ENCODE assay signal across 14 cellular contexts in the genomic region with DNA sequence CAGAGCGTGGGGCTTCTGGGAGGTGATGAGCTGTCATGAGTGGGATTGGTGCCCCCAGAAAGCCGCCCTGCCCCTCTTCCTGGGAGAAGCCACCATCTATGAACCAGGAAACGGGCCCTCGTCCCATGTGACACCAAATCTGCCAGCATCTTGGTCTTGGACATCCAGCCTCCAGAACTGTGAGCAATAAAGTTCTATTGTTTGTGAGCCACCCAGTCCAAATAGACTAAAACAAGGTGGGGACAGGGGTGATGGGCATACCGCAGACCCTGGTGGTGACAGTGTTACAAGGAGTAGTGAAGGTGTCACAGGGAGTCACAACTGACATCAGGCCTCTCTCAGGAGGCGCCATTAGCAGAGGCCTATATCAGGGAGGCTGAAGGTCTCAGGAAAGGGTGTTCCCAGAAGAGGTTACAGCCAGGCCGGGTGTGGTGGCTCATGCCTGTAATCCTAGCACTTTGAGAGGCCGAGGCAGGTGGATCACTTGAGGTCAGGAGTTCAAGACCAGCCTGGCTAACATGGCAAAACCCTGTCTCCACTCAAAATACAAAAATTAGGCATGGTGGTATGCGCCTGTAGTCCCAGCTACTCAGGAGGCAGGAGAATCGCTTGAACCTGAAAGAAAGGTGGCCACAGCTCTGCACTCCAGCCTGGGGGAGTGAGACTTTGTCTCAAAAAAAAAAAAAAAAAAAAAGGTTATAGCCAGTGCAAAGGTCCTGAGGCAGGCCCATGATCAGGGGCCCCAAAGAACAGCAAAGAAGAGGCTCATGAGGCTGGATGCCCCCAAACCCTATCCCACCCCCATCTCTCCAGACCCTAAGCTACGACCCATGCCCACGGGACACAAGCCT. TPM values are rescaled to one million over a fixed set of nuclear protein-coding genes. Genes with fewer than 3 reads are reported as not detected.
DNase-seq lines count a peak whose midpoint lies in the region; ATAC-seq and TF ChIP-seq lines count a peak whose summit lies in the region.
"Had no signal": no experiment of that assay in that cellular context is flagged by ENCODE, and none has a peak within 500 bp of the region (broad histone marks: within the 10 kb centered on the region; RNA-seq: fewer than 3 reads in every experiment).

No MANE protein-coding gene starts in this region.

- TF ChIP-seq CTCF in brain (conservative IDR thresholded peaks at IDR 0.05): no peak
- no peak for TF ChIP-seq CTCF in tibial nerve (IDR thresholded peaks at IDR 0.05)

- no peaks in the 10 kb centered on the region for H3K36me3 ChIP-seq in tibial nerve

- peak overlapping the region in 3 of 4 donors; percentile 57 to 99 (median 95) for H3K27ac ChIP-seq in tibial nerve
- H3K27ac ChIP-seq: SK-N-MC, WERI-Rb-1 had no signal

- no peak for TF ChIP-seq EP300 in tibial nerve (IDR thresholded peaks at IDR 0.05)

- TF ChIP-seq POLR2A in tibial nerve (IDR thresholded peaks at IDR 0.05): no peak

- H3K36me3 Mint-ChIP-seq in brain: peaks cover 30% of the 10 kb centered on the region
- H3K36me3 Mint-ChIP-seq in naive B cell: peaks cover 5 to 7% of the 10 kb centered on the region in 2 donors

- H3K27me3 Mint-ChIP-seq in brain: no peaks in the 10 kb centered on the region
- peaks cover 0 to 9% (median 0%) of the 10 kb centered on the region in 3 donors for H3K27me3 Mint-ChIP-seq in naive B cell

- DNase-seq in Right ventricle myocardium inferior (ENCODE audit: missing footprints) (peak; percentile 32), cardiac septum (ENCODE audit: low spot score) (no peak), naive B cell (no peak), tibial nerve (ENCODE audit: low spot score in 2 of 2) (no peak), NCI-H2171 treated with DMSO at 0.1 percent for 48 hours (lab: John Stamatoyannopoulos, UW) (no peak), HK-2 (ENCODE audit: unreplicated experiment) (no peak)
- DNase-seq: activated effector memory CD4-positive, alpha-beta T cell treated with anti-CD3 and anti-CD28 coated beads, Interleukin-2, amount 50 U/mL, for 16 hours; HCEC 1CT; NCI-H446; WERI-Rb-1 had no signal

- H3K9me3 Mint-ChIP-seq in brain (peaks cover 0 to 8% (median 3%) of the 10 kb centered on the region in 5 experiments), naive B cell (no peaks in the 10 kb centered on the region)

- no peaks in the 10 kb centered on the region for H3K27me3 ChIP-seq in tibial nerve

- H3K4me3 Mint-ChIP-seq in brain (peak overlapping the region in 1 of 5 experiments; percentile 71), naive B cell (no peak overlapping the region)

- H3K27ac Mint-ChIP-seq in brain (peak overlapping the region; percentile 34 to 100 (median 82)), naive B cell (peak overlapping the region in 4 of 6 donors; percentile 11 to 33 (median 25))

- peaks cover 13 to 99% (median 78%) of the 10 kb centered on the region in 4 donors for H3K4me1 ChIP-seq in tibial nerve

- H3K4me1 Mint-ChIP-seq in brain (peaks cover 89% of the 10 kb centered on the region), naive B cell (peaks cover 35 to 48% (median 39%) of the 10 kb centered on the region in 3 donors)

- no peaks in the 10 kb centered on the region for H3K9me3 ChIP-seq in tibial nerve

- 76 to 77% methylated on average over 11 to 12 of the region's 12 CpGs for WGBS in tibial nerve, 2 donors

- no peak for ATAC-seq in Right ventricle myocardium inferior
- ATAC-seq in naive B cell (ENCODE audit: low read depth in 2 of 2): no peak
- ATAC-seq in activated CD4-positive, CD25-positive, alpha-beta regulatory T cell treated with anti-CD3 and anti-CD28 coated beads, Interleukin-2, amount 50 U/mL, for 24 hours: no peak

- intact Hi-C loops in Right ventricle myocardium inferior (cut with DNase I): no loop called here
- intact Hi-C loops in cardiac septum (cut with DNase I): no loop called here

- no peak overlapping the region for H3K4me3 ChIP-seq in tibial nerve
- H3K4me3 ChIP-seq: lung, SK-N-MC had no signal

RNA-seq across cellular contexts. Expression of a gene that starts 53.0 kb away (rescaled TPM):
- total RNA-seq in Right ventricle myocardium inferior (134 TPM), cardiac septum (159 TPM), tibial nerve (100 to 1,000 TPM; 211 to 265 (median 225) TPM)
- polyA plus RNA-seq in brain (ENCODE audit: insufficient read depth, low read depth, low replicate concordance) (78.6 TPM), naive B cell (ENCODE audit: low read depth in 6 of 6) (10 to 100 TPM in 1 of 6 donors, 1 to 10 TPM in 5; 2.4 to 15.8 (median 4.0) TPM)
